7 cellular contexts compared by ENCODE assay signal in genomic region chr11:47186076-47186936, GRCh38. TPM values are rescaled to one million over a fixed set of nuclear protein-coding genes. Genes with fewer than 3 reads are reported as not detected.
DNase-seq lines count a peak whose midpoint lies in the region; ATAC-seq and TF ChIP-seq lines count a peak whose summit lies in the region.

PACSIN3 (minus strand) TSS chr11:47186434; CDS start chr11:47182727, 3,707 bp downstream.

- H3K4me1 ChIP-seq in smooth muscle cell (ENCODE audit: low read depth): peaks cover 10% of the 10 kb centered on the region

- peak within 1 kb of the TSS; percentile 95 for H3K4me2 ChIP-seq in smooth muscle cell

- TF ChIP-seq CTCF in GM13976 (IDR thresholded peaks at IDR 0.05; ENCODE audit: borderline replicate concordance, control extremely low read depth, extremely low read depth, insufficient read depth, missing control alignments): no peak
- TF ChIP-seq CTCF in smooth muscle cell (IDR thresholded peaks at IDR 0.05; ENCODE audit: borderline replicate concordance, insufficient read depth, poor library complexity, severe bottlenecking): no peak

- no peaks in the 10 kb centered on the region for H3K36me3 ChIP-seq in smooth muscle cell (ENCODE audit: low read depth)

- peak within 1 kb of the TSS; percentile 76 for H2AFZ ChIP-seq in smooth muscle cell (ENCODE audit: low read depth)

- no peaks in the 10 kb centered on the region for H3K27me3 ChIP-seq in smooth muscle cell (ENCODE audit: low read depth)

- peak; percentile 78 for DNase-seq in GM13976 (ENCODE audit: low spot score)
- peak; percentile 19 to 47 (median 32) for DNase-seq in T-helper 17 cell
- peak in 9 of 61 donors; percentile 11 to 52 (median 41) for DNase-seq in caudate nucleus (lab: John Stamatoyannopoulos, UW)
- peak; percentile 25 for DNase-seq in iris pigment epithelial cell (ENCODE audit: low read depth)
- DNase-seq in smooth muscle cell (lab: John Stamatoyannopoulos, UW; ENCODE audit: unreplicated experiment): peak; percentile 67
- DNase-seq in central memory CD4-positive, alpha-beta T cell: no peak

- H3K9ac ChIP-seq in smooth muscle cell (ENCODE audit: low read depth): peak within 1 kb of the TSS; percentile 80

- peak within 1 kb of the TSS; percentile 14 for H3K27ac Mint-ChIP-seq in T-helper 17 cell

- H3K79me2 ChIP-seq in smooth muscle cell (ENCODE audit: low read depth): peaks cover 9% of the 10 kb centered on the region

- H3F3A ChIP-seq in smooth muscle cell (ENCODE audit: low read depth): peaks cover 16% of the 10 kb centered on the region

- peaks cover 7% of the 10 kb centered on the region for H3K4me1 Mint-ChIP-seq in T-helper 17 cell

- no peaks in the 10 kb centered on the region for H3K9me3 ChIP-seq in T-helper 17 cell (ENCODE audit: control insufficient read depth, low read length, poor library complexity, severe bottlenecking)
- no peaks in the 10 kb centered on the region for H3K9me3 ChIP-seq in smooth muscle cell (replicated peaks; ENCODE audit: low read depth)

- peaks cover 19% of the 10 kb centered on the region for H3K27me3 Mint-ChIP-seq in T-helper 17 cell

- peak within 1 kb of the TSS; percentile 86 for H3K4me3 Mint-ChIP-seq in T-helper 17 cell

- peak; percentile 50 for ATAC-seq in HG03135 (IDR thresholded peaks at IDR 0.05; ENCODE audit: unreplicated experiment)
- peak; percentile 74 for ATAC-seq in T-helper 17 cell

- H4K20me1 ChIP-seq in smooth muscle cell (ENCODE audit: low read depth): no peaks in the 10 kb centered on the region

- H3K4me3 ChIP-seq in smooth muscle cell: peak within 1 kb of the TSS; percentile 80

- in situ Hi-C loops in GM13976 (cut with MboI; ENCODE audit: low sequenced_read_pairs, unreplicated experiment): loop anchor here (10.0 kb wide), 1 partner anchor 78 kb away; no protein-coding TSS in a partner anchor

- under 1% methylated on average over 45 of the region's 87 CpGs for WGBS in smooth muscle cell (ENCODE audit: low lambda C conversion rate)

- H3K36me3 Mint-ChIP-seq in T-helper 17 cell (ENCODE audit: low read depth): no peaks in the 10 kb centered on the region

- H3K27ac ChIP-seq in caudate nucleus (ENCODE audit: low read depth, low read length): peak within 1 kb of the TSS; percentile 96
- peak within 1 kb of the TSS; percentile 75 for H3K27ac ChIP-seq in smooth muscle cell (ENCODE audit: low read depth)

RNA-seq across cellular contexts. Expression of gene PACSIN3, which starts in this region (rescaled TPM):
- total RNA-seq in T-helper 17 cell (1 to 10 TPM in 1 of 2 donors, under 1 TPM in 1; 0.30 to 1.4 TPM), smooth muscle cell (24.8 and 27.3 TPM in 2 replicates)
- polyA plus RNA-seq in smooth muscle cell: 55.7 and 85.9 TPM in 2 replicates

Comparison
In these comparisons a context has a peak if more than half of its experiments do, and no peak if none do; other contexts are left out.
1. RNA of gene PACSIN3 (total RNA-seq): 24.8 to 27.3 TPM in smooth muscle cell; 0.30 to 1.4 TPM in T-helper 17 cell; every median in the first group is over 10 times any median in the second.